ENCODE assay signal across 10 cellular contexts in genomic region chr2:222038086-222038802, GRCh38.
A peak's percentile ranks its signal among the peaks of the same experiment; 100 is the strongest.
DNase-seq lines count a peak whose midpoint lies in the region; ATAC-seq, FAIRE-seq and TF ChIP-seq lines count a peak whose summit lies in the region.
"Had no signal": no experiment of that assay in that cellular context is flagged by ENCODE, and none has a peak within 500 bp of the region (broad histone marks: within the 10 kb centered on the region; RNA-seq: fewer than 3 reads in every experiment).

No MANE protein-coding gene starts in this region.

- POLR2A ChIA-PET in GM12878 (lab: Charles Lee) = no interaction called here

- ATAC-seq in GM12878 = no peak
- ATAC-seq in HG03159 (IDR thresholded peaks at IDR 0.05; ENCODE audit: unreplicated experiment) = no peak

- CTCF ChIA-PET in GM12878 (lab: Yijun Ruan, JAX) = interaction anchor here (0.6 to 1.5 kb wide), 12 partner anchors 10 to 652 kb away, joined by 3 to 9 read pairs (median 4); no protein-coding TSS in a partner anchor

- no peaks in the 10 kb centered on the region for H3K36me3 Mint-ChIP-seq in osteocyte (ENCODE audit: unreplicated experiment)

- H3K9me3 ChIP-seq in MG63 = no peaks in the 10 kb centered on the region
- H3K9me3 ChIP-seq in GM12878 (replicated peaks; ENCODE audit: control insufficient read depth, insufficient read depth, low read length) = no peaks in the 10 kb centered on the region
- H3K9me3 ChIP-seq: BLaER1 treated with 17β-estradiol and CSF1 and Interleukin-3, amounts not matched to agents 10 nM and 100 nM had no signal

- H3K4me3 ChIP-seq in MG63 (no peak overlapping the region), GM12878 (no peak overlapping the region)
- H3K4me3 ChIP-seq: BLaER1 treated with 17β-estradiol and CSF1 and Interleukin-3, amounts not matched to agents 10 nM and 100 nM; skin epidermis had no signal

- no peak for TF ChIP-seq POLR2A in GM12878 (IDR thresholded peaks at IDR 0.05; ENCODE audit: low read depth, low read length)

- H3K9me3 Mint-ChIP-seq in osteocyte (ENCODE audit: unreplicated experiment) = no peaks in the 10 kb centered on the region

- TF ChIP-seq RAD21 in GM12878 (IDR thresholded peaks at IDR 0.05; ENCODE audit: insufficient read depth, low read depth, low read length) = no peak

- H3K27ac ChIP-seq in GM12878 (ENCODE audit: control insufficient read depth, insufficient read depth) = no peak overlapping the region
- H3K27ac ChIP-seq: BLaER1 treated with 17β-estradiol and CSF1 and Interleukin-3, amounts not matched to agents 10 nM and 100 nM; skin epidermis had no signal

- RAD21 ChIA-PET in GM12878 (lab: Charles Lee; ENCODE audit: unreplicated experiment) = no interaction called here

- intact Hi-C loops in GM12878 (cut with micrococcal nuclease; ENCODE audit: unreplicated experiment) = no loop called here

- H3K4me1 Mint-ChIP-seq in osteocyte (ENCODE audit: unreplicated experiment) = no peaks in the 10 kb centered on the region

- peak; percentile 27 for FAIRE-seq in GM12878 (lab: Jason Lieb, UNC)

- H3K4me1 ChIP-seq in GM12878 (ENCODE audit: control insufficient read depth, insufficient read depth, low read length) = no peaks in the 10 kb centered on the region
- H3K4me1 ChIP-seq: BLaER1 treated with 17β-estradiol and CSF1 and Interleukin-3, amounts not matched to agents 10 nM and 100 nM had no signal

- no TSS peak for BruUV-seq in GM12878 (replicated peaks; lab: Mats Ljungman, UMichigan)

- TF ChIP-seq CTCF in GM12878 (IDR thresholded peaks at IDR 0.05 in 2 of 3, conservative IDR thresholded peaks at IDR 0.05 in 1 of 3; ENCODE audit: control insufficient read depth in 2 of 3, extremely low read depth in 1 of 3, insufficient read depth in 1 of 3, low read depth in 3 of 3, low read length in 3 of 3) (peak; percentile 14 to 27 (median 18); a peak in 2 of 6 replicates), osteocyte (IDR thresholded peaks at IDR 0.05) (peak; percentile 55)

- no peak overlapping the region for H3K4me2 ChIP-seq in GM12878 (ENCODE audit: control insufficient read depth, insufficient read depth)
- H3K4me2 ChIP-seq: BLaER1 treated with 17β-estradiol and CSF1 and Interleukin-3, amounts not matched to agents 10 nM and 100 nM had no signal

- DNase-seq in NCI-H2171 treated with DMSO at 0.1 percent for 48 hours (lab: John Stamatoyannopoulos, UW) (peak; percentile 55), NCI-H2171 (lab: John Stamatoyannopoulos, UW) (no peak), MG63 (peak; percentile 47), GM12878 (ENCODE audit: low read depth, low spot score) (no peak), osteocyte (ENCODE audit: extremely low spot score, unreplicated experiment) (no peak), HUDEP-2 (lab: John Stamatoyannopoulos, UW; ENCODE audit: unreplicated experiment in 76 of 76) (no peak), SK-N-DZ (ENCODE audit: low spot score) (no peak)

- H3K27ac Mint-ChIP-seq in osteocyte (ENCODE audit: unreplicated experiment) = no peak overlapping the region

- H3K9ac ChIP-seq in GM12878 (ENCODE audit: control insufficient read depth, insufficient read depth, low read length) = no peak overlapping the region
- H3K9ac ChIP-seq: BLaER1 treated with 17β-estradiol and CSF1 and Interleukin-3, amounts not matched to agents 10 nM and 100 nM had no signal

- SMC1A ChIA-PET in GM12878 (lab: Charles Lee; ENCODE audit: uncharacterized antibody, unreplicated experiment) = interaction anchor here (0.7 to 1.9 kb wide), 4 partner anchors 14 to 576 kb away, joined by 3 to 7 read pairs (median 4); no protein-coding TSS in a partner anchor

- in situ Hi-C loops in GM12878 (cut with MboI) = no loop called here

- peaks cover 9% of the 10 kb centered on the region for H3K27me3 Mint-ChIP-seq in osteocyte (ENCODE audit: unreplicated experiment)

- 15% methylated on average over 4 of the region's 4 CpGs for WGBS in GM12878 (ENCODE audit: insufficient coverage, insufficient replicate concordance, low lambda C conversion rate, missing lambda C conversion rate)

- no peak overlapping the region for H3K4me3 Mint-ChIP-seq in osteocyte (ENCODE audit: unreplicated experiment)

- H4K20me1 ChIP-seq in GM12878 (ENCODE audit: control insufficient read depth, insufficient read depth) = no peaks in the 10 kb centered on the region
- H4K20me1 ChIP-seq: BLaER1 treated with 17β-estradiol and CSF1 and Interleukin-3, amounts not matched to agents 10 nM and 100 nM had no signal

- no peaks in the 10 kb centered on the region for H3K27me3 ChIP-seq in MG63
- no peaks in the 10 kb centered on the region for H3K27me3 ChIP-seq in GM12878 (replicated peaks in 1 of 2; ENCODE audit: control insufficient read depth in 2 of 2, insufficient read depth in 2 of 2, low read length in 1 of 2)
- H3K27me3 ChIP-seq: BLaER1 treated with 17β-estradiol and CSF1 and Interleukin-3, amounts not matched to agents 10 nM and 100 nM had no signal

- H3K36me3 ChIP-seq in MG63 (no peaks in the 10 kb centered on the region), GM12878 (ENCODE audit: control insufficient read depth in 2 of 2, insufficient read depth in 2 of 2, low read length in 1 of 2) (no peaks in the 10 kb centered on the region)
- H3K36me3 ChIP-seq: BLaER1 treated with 17β-estradiol and CSF1 and Interleukin-3, amounts not matched to agents 10 nM and 100 nM had no signal

- no peak overlapping the region for H2AFZ ChIP-seq in GM12878 (ENCODE audit: control insufficient read depth, low read depth, low read length)

- TF ChIP-seq EP300 in GM12878 (IDR thresholded peaks at IDR 0.05; ENCODE audit: borderline replicate concordance in 1 of 2, control insufficient read depth in 1 of 2, low read depth in 2 of 2, low read length in 2 of 2) = no peak

- H3K79me2 ChIP-seq in GM12878 (ENCODE audit: control insufficient read depth, insufficient read depth, low read length) = no peaks in the 10 kb centered on the region

TF ChIP-seq in GM12878, 131 proteins besides CTCF, POLR2A, EP300 and RAD21:
- TF ChIP-seq SUPT20H (IDR thresholded peaks at IDR 0.05; ENCODE audit: borderline replicate concordance, control insufficient read depth, low read depth, low read length) = no peak
- TF ChIP-seq BACH1 (IDR thresholded peaks at IDR 0.05; ENCODE audit: borderline replicate concordance) = no peak

Comparison
In these comparisons a context has a peak if more than half of its experiments do, and no peak if none do; other contexts are left out.
1. DNase-seq: peak in NCI-H2171 treated with DMSO at 0.1 percent for 48 hours (single experiment) and MG63 (single experiment); none in NCI-H2171 (single experiment), GM12878 (single experiment), osteocyte (single experiment), HUDEP-2 (0 of 76) and SK-N-DZ (single experiment).